ENCODE assay signal across 1 cellular context in the genomic region with DNA sequence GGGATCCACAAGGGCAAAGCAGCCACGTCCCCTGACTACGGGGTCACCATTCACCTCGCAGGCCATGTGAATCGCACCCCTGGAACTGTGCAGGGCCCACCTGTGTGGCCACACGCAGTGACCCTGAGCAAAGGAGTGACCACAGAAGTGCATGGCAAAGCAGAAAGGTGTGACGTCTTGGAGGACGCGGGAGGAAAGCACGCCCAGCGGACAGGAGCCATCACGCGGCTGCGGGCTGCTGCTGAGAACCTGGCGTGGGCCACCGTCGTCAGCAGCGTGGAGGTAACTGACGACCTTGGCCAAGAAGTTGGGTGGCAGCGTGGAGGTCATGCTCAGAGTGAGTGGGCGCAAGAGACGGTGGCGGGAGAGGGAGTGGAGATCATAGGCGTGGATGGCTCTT.
TF ChIP-seq lines count a peak whose summit lies in the region.

No MANE protein-coding gene starts in this region.

TF ChIP-seq in K562, 482 proteins besides CTCF, POLR2A, EP300 and RAD21 (continues in another document):
- TF ChIP-seq, protein P1, sequence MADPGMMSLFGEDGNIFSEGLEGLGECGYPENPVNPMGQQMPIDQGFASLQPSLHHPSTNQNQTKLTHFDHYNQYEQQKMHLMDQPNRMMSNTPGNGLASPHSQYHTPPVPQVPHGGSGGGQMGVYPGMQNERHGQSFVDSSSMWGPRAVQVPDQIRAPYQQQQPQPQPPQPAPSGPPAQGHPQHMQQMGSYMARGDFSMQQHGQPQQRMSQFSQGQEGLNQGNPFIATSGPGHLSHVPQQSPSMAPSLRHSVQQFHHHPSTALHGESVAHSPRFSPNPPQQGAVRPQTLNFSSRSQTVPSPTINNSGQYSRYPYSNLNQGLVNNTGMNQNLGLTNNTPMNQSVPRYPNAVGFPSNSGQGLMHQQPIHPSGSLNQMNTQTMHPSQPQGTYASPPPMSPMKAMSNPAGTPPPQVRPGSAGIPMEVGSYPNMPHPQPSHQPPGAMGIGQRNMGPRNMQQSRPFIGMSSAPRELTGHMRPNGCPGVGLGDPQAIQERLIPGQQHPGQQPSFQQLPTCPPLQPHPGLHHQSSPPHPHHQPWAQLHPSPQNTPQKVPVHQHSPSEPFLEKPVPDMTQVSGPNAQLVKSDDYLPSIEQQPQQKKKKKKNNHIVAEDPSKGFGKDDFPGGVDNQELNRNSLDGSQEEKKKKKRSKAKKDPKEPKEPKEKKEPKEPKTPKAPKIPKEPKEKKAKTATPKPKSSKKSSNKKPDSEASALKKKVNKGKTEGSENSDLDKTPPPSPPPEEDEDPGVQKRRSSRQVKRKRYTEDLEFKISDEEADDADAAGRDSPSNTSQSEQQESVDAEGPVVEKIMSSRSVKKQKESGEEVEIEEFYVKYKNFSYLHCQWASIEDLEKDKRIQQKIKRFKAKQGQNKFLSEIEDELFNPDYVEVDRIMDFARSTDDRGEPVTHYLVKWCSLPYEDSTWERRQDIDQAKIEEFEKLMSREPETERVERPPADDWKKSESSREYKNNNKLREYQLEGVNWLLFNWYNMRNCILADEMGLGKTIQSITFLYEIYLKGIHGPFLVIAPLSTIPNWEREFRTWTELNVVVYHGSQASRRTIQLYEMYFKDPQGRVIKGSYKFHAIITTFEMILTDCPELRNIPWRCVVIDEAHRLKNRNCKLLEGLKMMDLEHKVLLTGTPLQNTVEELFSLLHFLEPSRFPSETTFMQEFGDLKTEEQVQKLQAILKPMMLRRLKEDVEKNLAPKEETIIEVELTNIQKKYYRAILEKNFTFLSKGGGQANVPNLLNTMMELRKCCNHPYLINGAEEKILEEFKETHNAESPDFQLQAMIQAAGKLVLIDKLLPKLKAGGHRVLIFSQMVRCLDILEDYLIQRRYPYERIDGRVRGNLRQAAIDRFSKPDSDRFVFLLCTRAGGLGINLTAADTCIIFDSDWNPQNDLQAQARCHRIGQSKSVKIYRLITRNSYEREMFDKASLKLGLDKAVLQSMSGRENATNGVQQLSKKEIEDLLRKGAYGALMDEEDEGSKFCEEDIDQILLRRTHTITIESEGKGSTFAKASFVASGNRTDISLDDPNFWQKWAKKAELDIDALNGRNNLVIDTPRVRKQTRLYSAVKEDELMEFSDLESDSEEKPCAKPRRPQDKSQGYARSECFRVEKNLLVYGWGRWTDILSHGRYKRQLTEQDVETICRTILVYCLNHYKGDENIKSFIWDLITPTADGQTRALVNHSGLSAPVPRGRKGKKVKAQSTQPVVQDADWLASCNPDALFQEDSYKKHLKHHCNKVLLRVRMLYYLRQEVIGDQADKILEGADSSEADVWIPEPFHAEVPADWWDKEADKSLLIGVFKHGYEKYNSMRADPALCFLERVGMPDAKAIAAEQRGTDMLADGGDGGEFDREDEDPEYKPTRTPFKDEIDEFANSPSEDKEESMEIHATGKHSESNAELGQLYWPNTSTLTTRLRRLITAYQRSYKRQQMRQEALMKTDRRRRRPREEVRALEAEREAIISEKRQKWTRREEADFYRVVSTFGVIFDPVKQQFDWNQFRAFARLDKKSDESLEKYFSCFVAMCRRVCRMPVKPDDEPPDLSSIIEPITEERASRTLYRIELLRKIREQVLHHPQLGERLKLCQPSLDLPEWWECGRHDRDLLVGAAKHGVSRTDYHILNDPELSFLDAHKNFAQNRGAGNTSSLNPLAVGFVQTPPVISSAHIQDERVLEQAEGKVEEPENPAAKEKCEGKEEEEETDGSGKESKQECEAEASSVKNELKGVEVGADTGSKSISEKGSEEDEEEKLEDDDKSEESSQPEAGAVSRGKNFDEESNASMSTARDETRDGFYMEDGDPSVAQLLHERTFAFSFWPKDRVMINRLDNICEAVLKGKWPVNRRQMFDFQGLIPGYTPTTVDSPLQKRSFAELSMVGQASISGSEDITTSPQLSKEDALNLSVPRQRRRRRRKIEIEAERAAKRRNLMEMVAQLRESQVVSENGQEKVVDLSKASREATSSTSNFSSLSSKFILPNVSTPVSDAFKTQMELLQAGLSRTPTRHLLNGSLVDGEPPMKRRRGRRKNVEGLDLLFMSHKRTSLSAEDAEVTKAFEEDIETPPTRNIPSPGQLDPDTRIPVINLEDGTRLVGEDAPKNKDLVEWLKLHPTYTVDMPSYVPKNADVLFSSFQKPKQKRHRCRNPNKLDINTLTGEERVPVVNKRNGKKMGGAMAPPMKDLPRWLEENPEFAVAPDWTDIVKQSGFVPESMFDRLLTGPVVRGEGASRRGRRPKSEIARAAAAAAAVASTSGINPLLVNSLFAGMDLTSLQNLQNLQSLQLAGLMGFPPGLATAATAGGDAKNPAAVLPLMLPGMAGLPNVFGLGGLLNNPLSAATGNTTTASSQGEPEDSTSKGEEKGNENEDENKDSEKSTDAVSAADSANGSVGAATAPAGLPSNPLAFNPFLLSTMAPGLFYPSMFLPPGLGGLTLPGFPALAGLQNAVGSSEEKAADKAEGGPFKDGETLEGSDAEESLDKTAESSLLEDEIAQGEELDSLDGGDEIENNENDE (IDR thresholded peaks at IDR 0.05; ENCODE audit: low read depth, low read length) = no peak
- TF ChIP-seq PHB2 (IDR thresholded peaks at IDR 0.05; ENCODE audit: low read depth) (no peak), ZNF140 (CRISPR knock-in tag; IDR thresholded peaks at IDR 0.05) (no peak), MBD2 (IDR thresholded peaks at IDR 0.05; ENCODE audit: borderline replicate concordance, low read depth) (no peak), MGA (IDR thresholded peaks at IDR 0.05) (peak; percentile 68; the same call in 1 of the 2 replicates), CREB1 (IDR thresholded peaks at IDR 0.05) (no peak), CREB1 (CRISPR knock-in tag; IDR thresholded peaks at IDR 0.05) (peak; percentile 48; the same call in 1 of the 2 replicates), RBFOX2 (IDR thresholded peaks at IDR 0.05; ENCODE audit: low read depth, low read length) (peak; percentile 40; the same call in 1 of the 2 replicates), ERF (CRISPR knock-in tag; IDR thresholded peaks at IDR 0.05) (no peak), TEAD1 (CRISPR knock-in tag; IDR thresholded peaks at IDR 0.05) (0 out of 4 replicates have a peak, but pooled peaks of 1 of the 2 experiments have one; percentile 32), EGR1 (conservative IDR thresholded peaks at IDR 0.05) (peak; percentile 17; the same call in 1 of the 2 replicates), MAX (CRISPR knock-in tag; IDR thresholded peaks at IDR 0.05) (peak; percentile 72)
- TF ChIP-seq, protein P2, sequence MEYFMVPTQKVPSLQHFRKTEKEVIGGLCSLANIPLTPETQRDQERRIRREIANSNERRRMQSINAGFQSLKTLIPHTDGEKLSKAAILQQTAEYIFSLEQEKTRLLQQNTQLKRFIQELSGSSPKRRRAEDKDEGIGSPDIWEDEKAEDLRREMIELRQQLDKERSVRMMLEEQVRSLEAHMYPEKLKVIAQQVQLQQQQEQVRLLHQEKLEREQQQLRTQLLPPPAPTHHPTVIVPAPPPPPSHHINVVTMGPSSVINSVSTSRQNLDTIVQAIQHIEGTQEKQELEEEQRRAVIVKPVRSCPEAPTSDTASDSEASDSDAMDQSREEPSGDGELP (CRISPR knock-in tag; IDR thresholded peaks at IDR 0.05; ENCODE audit: borderline replicate concordance) = 0 out of 2 replicates have a peak, but pooled peaks have one; percentile 21
- TF ChIP-seq, protein P3, sequence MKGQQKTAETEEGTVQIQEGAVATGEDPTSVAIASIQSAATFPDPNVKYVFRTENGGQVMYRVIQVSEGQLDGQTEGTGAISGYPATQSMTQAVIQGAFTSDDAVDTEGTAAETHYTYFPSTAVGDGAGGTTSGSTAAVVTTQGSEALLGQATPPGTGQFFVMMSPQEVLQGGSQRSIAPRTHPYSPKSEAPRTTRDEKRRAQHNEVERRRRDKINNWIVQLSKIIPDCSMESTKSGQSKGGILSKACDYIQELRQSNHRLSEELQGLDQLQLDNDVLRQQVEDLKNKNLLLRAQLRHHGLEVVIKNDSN (CRISPR knock-in tag; IDR thresholded peaks at IDR 0.05) = peak; percentile 29; the same call in 1 of the 2 replicates
- TF ChIP-seq, protein P4, sequence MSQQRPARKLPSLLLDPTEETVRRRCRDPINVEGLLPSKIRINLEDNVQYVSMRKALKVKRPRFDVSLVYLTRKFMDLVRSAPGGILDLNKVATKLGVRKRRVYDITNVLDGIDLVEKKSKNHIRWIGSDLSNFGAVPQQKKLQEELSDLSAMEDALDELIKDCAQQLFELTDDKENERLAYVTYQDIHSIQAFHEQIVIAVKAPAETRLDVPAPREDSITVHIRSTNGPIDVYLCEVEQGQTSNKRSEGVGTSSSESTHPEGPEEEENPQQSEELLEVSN (IDR thresholded peaks at IDR 0.05; ENCODE audit: borderline replicate concordance in 1 of 2, extremely low read depth in 1 of 2, insufficient read depth in 1 of 2, insufficient read length in 1 of 2, low read depth in 1 of 2, low read length in 1 of 2, poor library complexity in 1 of 2, severe bottlenecking in 1 of 2) = peak; percentile 59 to 71
